8 cellular contexts compared by ENCODE assay signal in the genomic region with DNA sequence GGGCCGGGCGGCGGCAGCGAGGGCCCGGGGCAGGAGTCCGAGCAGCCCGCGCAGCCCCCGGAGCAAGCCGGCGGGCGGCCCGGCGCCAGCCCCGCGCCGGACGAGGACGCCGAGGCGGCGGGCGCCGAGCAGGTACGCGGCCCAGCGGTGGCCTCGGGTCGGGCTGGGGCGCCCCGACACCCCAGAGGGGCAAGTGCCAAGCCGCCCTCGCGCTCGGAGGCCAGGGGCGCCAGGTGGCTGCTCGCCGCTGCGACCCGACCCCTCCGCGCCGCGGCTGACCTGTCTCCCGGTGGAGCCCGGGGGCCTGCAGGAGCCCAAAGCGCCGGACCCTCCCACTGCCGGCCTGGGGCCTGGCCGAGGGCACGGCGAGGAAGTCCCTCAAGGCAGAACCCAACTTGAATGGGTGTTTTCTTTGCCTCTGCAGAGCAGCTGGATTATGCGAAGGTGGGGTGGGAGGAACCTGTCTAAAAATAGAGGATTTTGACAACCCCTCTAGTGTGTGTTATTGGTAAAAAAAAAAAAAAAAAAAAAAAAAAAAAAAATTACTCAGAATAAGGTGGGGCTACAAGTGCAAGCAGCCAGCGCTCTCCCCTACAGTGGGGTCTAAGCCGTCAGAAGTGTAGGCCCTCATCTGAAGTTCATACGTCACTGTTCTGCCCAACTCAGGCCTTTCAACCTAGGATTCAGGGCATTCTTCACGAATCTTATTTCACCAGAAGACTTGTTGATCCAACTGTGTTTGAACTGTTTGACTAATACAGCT. TPM values are rescaled to one million over a fixed set of nuclear protein-coding genes. Genes with fewer than 3 reads are reported as not detected.
DNase-seq lines count a peak whose midpoint lies in the region; ATAC-seq, FAIRE-seq and TF ChIP-seq lines count a peak whose summit lies in the region.

No MANE protein-coding gene starts in this region.

- TF ChIP-seq POLR2A in Raji (IDR thresholded peaks at IDR 0.05; ENCODE audit: insufficient read depth, low read depth, low read length) = peak; percentile 47; the same call in 1 of the 2 replicates

- FAIRE-seq in GM19239 (lab: Jason Lieb, UNC) (no peak), bronchial epithelial cell (lab: Jason Lieb, UNC) (no peak), kidney (lab: Jason Lieb, UNC) (no peak)

- H3K36me3 Mint-ChIP-seq in CD4-positive, CD25-positive, alpha-beta regulatory T cell = peaks cover 9% of the 10 kb centered on the region

- TF ChIP-seq CTCF in bronchial epithelial cell (IDR thresholded peaks at IDR 0.05; ENCODE audit: insufficient read depth, low read length, severe bottlenecking) = no peak
- no peak for TF ChIP-seq CTCF in kidney (IDR thresholded peaks at IDR 0.05; ENCODE audit: borderline replicate concordance, extremely low read depth, insufficient read depth)

- H3K4me3 ChIP-seq in CD4-positive, CD25-positive, alpha-beta regulatory T cell (ENCODE audit: low read depth, low read length) = peak overlapping the region; percentile 52
- H3K4me3 ChIP-seq in bronchial epithelial cell (ENCODE audit: low read depth, low read length) (peak overlapping the region; percentile 69), kidney (ENCODE audit: low read length in 2 of 2) (peak overlapping the region; percentile 28 to 57)

- H3K9me3 ChIP-seq in CD4-positive, CD25-positive, alpha-beta regulatory T cell (ENCODE audit: control insufficient read depth in 2 of 2, low read length in 2 of 2) = no peaks in the 10 kb centered on the region
- no peaks in the 10 kb centered on the region for H3K9me3 ChIP-seq in kidney (ENCODE audit: control insufficient read depth in 1 of 2, low read length in 2 of 2)

- peak; percentile 7 to 9 for ATAC-seq in CD4-positive, CD25-positive, alpha-beta regulatory T cell (ENCODE audit: low read depth in 2 of 2)
- peak; percentile 22 for ATAC-seq in HG03342 (IDR thresholded peaks at IDR 0.05; ENCODE audit: unreplicated experiment)

- peak overlapping the region in 1 of 2 donors; percentile 13 for H3K9ac ChIP-seq in kidney (ENCODE audit: low read length in 2 of 2)

- peaks cover 4% of the 10 kb centered on the region for H3K36me3 ChIP-seq in CD4-positive, CD25-positive, alpha-beta regulatory T cell (ENCODE audit: control insufficient read depth, insufficient read depth, low read length)
- no peaks in the 10 kb centered on the region for H3K36me3 ChIP-seq in bronchial epithelial cell (ENCODE audit: control insufficient read depth, insufficient read depth, low read length)
- H3K36me3 ChIP-seq in kidney (ENCODE audit: control insufficient read depth in 1 of 2, insufficient read depth in 2 of 2, low read length in 2 of 2) = no peaks in the 10 kb centered on the region

- peak in 2 of 3 donors; percentile 29 to 41 for DNase-seq in CD4-positive, CD25-positive, alpha-beta regulatory T cell
- DNase-seq in GM19239 (ENCODE audit: insufficient read length, low spot score) (peak; percentile 30), bronchial epithelial cell (ENCODE audit: low read depth) (peak; percentile 21), kidney (peak; percentile 83), amniotic stem cell (lab: John Stamatoyannopoulos, UW) (no peak)
- peak; percentile 36 for DNase-seq in stimulated activated CD8-positive, alpha-beta memory T cell treated with anti-CD3 and anti-CD28 coated beads, Interleukin-4, amount 100 ng/mL, for 48 hours

- peaks cover 24 to 41% (median 36%) of the 10 kb centered on the region in 4 donors for H3K4me1 Mint-ChIP-seq in CD4-positive, CD25-positive, alpha-beta regulatory T cell

- peak overlapping the region; percentile 84 to 90 (median 85) for H3K4me3 Mint-ChIP-seq in CD4-positive, CD25-positive, alpha-beta regulatory T cell

- no peak overlapping the region for H3K27ac ChIP-seq in CD4-positive, CD25-positive, alpha-beta regulatory T cell (ENCODE audit: insufficient read depth, low read length, poor library complexity, severe bottlenecking)
- H3K27ac ChIP-seq in kidney (ENCODE audit: low read depth in 2 of 2, low read length in 2 of 2) = peak overlapping the region; percentile 58 to 61

- intact Hi-C loops in kidney (cut with DNase I) = no loop called here

- H3K27me3 ChIP-seq in CD4-positive, CD25-positive, alpha-beta regulatory T cell (ENCODE audit: control insufficient read depth, insufficient read depth, low read length) = no peaks in the 10 kb centered on the region
- no peaks in the 10 kb centered on the region for H3K27me3 ChIP-seq in bronchial epithelial cell (ENCODE audit: control insufficient read depth, insufficient read depth, low read length)

- H3K27me3 Mint-ChIP-seq in CD4-positive, CD25-positive, alpha-beta regulatory T cell = peaks cover 25% of the 10 kb centered on the region

- peaks cover 0 to 3% (median 0%) of the 10 kb centered on the region in 7 donors for H3K9me3 Mint-ChIP-seq in CD4-positive, CD25-positive, alpha-beta regulatory T cell

- H3K4me1 ChIP-seq in CD4-positive, CD25-positive, alpha-beta regulatory T cell (ENCODE audit: control insufficient read depth, insufficient read depth, low read length, poor library complexity, severe bottlenecking) = peaks cover 18% of the 10 kb centered on the region
- H3K4me1 ChIP-seq in kidney (ENCODE audit: control insufficient read depth in 1 of 2, insufficient read depth in 1 of 2, low read depth in 1 of 2, low read length in 2 of 2) = peaks cover 7 to 12% of the 10 kb centered on the region in 2 donors

- peak overlapping the region in 2 of 3 donors; percentile 38 to 70 for H3K27ac Mint-ChIP-seq in CD4-positive, CD25-positive, alpha-beta regulatory T cell

RNA-seq across cellular contexts. Expression of gene OGFRL1, which starts 0.6 kb away (rescaled TPM):
- 8.8 TPM for total RNA-seq in CD4-positive, CD25-positive, alpha-beta regulatory T cell
- 1 to 10 TPM; 1.3 to 2.7 (median 2.0) TPM for polyA plus RNA-seq in CD4-positive, CD25-positive, alpha-beta regulatory T cell
- 10.0 and 20.4 TPM in 2 replicates for total RNA-seq in bronchial epithelial cell
- 16.0 TPM for total RNA-seq in kidney
- polyA plus RNA-seq in kidney (ENCODE audit: insufficient read depth, low read depth, low replicate concordance) = 3.6 TPM
